Comparison of ENCODE assay signal across 10 cellular contexts in the genomic region with DNA sequence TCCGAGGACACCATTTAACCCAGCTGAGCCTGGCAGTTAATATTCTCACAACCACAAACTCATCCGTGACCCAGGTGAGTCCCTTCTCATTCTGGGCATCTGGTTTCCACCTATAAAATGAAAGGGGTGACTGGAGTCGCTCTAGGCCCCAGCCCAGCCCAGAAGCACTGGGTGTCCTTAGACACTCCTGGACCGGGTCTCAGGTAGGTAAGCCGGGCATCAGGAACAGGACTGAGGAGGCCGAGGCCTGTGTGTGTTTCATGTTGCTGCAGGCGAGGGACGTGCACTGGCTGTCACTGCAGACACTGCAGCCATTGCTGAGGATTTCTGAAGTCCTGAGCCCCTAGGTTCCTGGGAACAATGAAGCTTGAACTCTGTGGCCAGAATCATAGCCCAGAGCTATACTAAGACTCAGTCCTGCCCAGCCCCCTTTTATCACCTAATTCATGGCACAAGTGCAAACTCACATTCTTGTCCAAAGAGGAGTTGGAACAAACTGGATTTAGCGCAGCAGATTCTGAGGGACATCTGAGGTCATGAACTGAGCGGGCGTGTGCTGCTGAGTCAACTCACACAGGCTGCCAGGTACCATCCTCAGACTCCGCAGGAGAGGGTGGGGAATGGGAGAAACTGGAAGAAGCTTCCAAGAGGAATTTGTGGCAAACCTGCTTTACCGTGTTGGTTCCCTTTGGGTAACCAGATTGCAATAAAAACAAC.
A peak's percentile ranks its signal among the peaks of the same experiment; 100 is the strongest.
DNase-seq lines count a peak whose midpoint lies in the region; ATAC-seq and FAIRE-seq lines count a peak whose summit lies in the region.
"Had no signal": no experiment of that assay in that cellular context is flagged by ENCODE, and none has a peak within 500 bp of the region (broad histone marks: within the 10 kb centered on the region; RNA-seq: fewer than 3 reads in every experiment).

No MANE protein-coding gene starts in this region.

- H3K27ac ChIP-seq in HUES48 (ENCODE audit: low read depth, low read length), result peak overlapping the region; percentile 33
- peak overlapping the region in 1 of 2 donors; percentile 22 for H3K27ac ChIP-seq in small intestine (ENCODE audit: low read depth in 1 of 2, low read length in 1 of 2)

- intact Hi-C loops in left ventricle myocardium superior (cut with micrococcal nuclease), result loop anchor here (10.0 kb wide), 1 partner anchor 96 kb away; no protein-coding TSS in a partner anchor

- DNase-seq in amniotic epithelial cell (ENCODE audit: low read depth), result peak; percentile 43
- DNase-seq in left ventricle myocardium superior, result peak; percentile 56
- DNase-seq in small intestine, result peak; percentile 57
- DNase-seq in midbrain (lab: John Stamatoyannopoulos, UW), result no peak
- DNase-seq in cerebellar cortex (ENCODE audit: low spot score), result no peak
- DNase-seq: activated CD4-positive, CD25-positive, alpha-beta regulatory T cell treated with anti-CD3 and anti-CD28 coated beads, Interleukin-2, amount 50 U/mL, for 72 hours; naive thymus-derived CD8-positive, alpha-beta T cell had no signal

- no peaks in the 10 kb centered on the region for H3K36me3 ChIP-seq in HUES48 (ENCODE audit: control insufficient read depth, insufficient read depth, low read length)
- no peaks in the 10 kb centered on the region for H3K36me3 ChIP-seq in small intestine (ENCODE audit: control insufficient read depth in 2 of 2, insufficient read depth in 2 of 2, low read length in 2 of 2)

- H3K27me3 ChIP-seq in HUES48 (ENCODE audit: control insufficient read depth, insufficient read depth, low read length) (no peaks in the 10 kb centered on the region), small intestine (ENCODE audit: control insufficient read depth in 2 of 2, insufficient read depth in 2 of 2, low read length in 2 of 2) (no peaks in the 10 kb centered on the region)

- WGBS in small intestine, 3 donors, result 60 to 76% (median 63%) methylated on average over 13 of the region's 13 CpGs

- H3K4me3 ChIP-seq in HUES48 (ENCODE audit: low read depth, low read length), result no peak overlapping the region
- H3K4me3 ChIP-seq in small intestine (ENCODE audit: low read depth in 1 of 2, low read length in 2 of 2), result no peak overlapping the region

- peak; percentile 85 for ATAC-seq in left ventricle myocardium superior
- ATAC-seq in HG03159 (IDR thresholded peaks at IDR 0.05; ENCODE audit: unreplicated experiment), result no peak
- no peak for ATAC-seq in HG02884 (IDR thresholded peaks at IDR 0.05; ENCODE audit: unreplicated experiment)
- ATAC-seq: naive thymus-derived CD8-positive, alpha-beta T cell had no signal

- no peak overlapping the region for H3K9ac ChIP-seq in HUES48 (ENCODE audit: low read depth, low read length)

- H3K9me3 ChIP-seq in HUES48 (ENCODE audit: control insufficient read depth, insufficient read depth, low read length), result no peaks in the 10 kb centered on the region
- no peaks in the 10 kb centered on the region for H3K9me3 ChIP-seq in small intestine (ENCODE audit: control insufficient read depth, low read depth)

- H3K4me1 ChIP-seq in HUES48 (ENCODE audit: control insufficient read depth, insufficient read depth, low read length) (peaks cover 27% of the 10 kb centered on the region), small intestine (ENCODE audit: control insufficient read depth in 2 of 2, insufficient read depth in 1 of 2, low read depth in 1 of 2, low read length in 1 of 2) (peaks cover 0 to 4% of the 10 kb centered on the region in 2 donors)

- FAIRE-seq in small intestine (lab: Jason Lieb, UNC), result no peak

Comparison
In these comparisons a context has a peak if more than half of its experiments do, and no peak if none do; other contexts are left out.
1. DNase-seq: peak in amniotic epithelial cell (single experiment), left ventricle myocardium superior (single experiment) and small intestine (single experiment); none in midbrain (single experiment) and cerebellar cortex (single experiment).